In genomic region chr7:132777419-132777818, GRCh38 we compare ENCODE assay signal across 16 cellular contexts.
"Had no signal": no experiment of that assay in that cellular context is flagged by ENCODE, and none has a peak within 500 bp of the region (broad histone marks: within the 10 kb centered on the region; RNA-seq: fewer than 3 reads in every experiment).

No MANE protein-coding gene starts in this region.

- H3K36me3 Mint-ChIP-seq: activated naive CD8-positive, alpha-beta T cell treated with anti-CD3 and anti-CD28 coated beads, Interleukin-2, amount 10 ng/mL, durations not matched to agents 7 days and 5 days had no signal

- H3K4me1 ChIP-seq: esophagus squamous epithelium, pancreas, tibial artery, uterus had no signal

- H3K27ac ChIP-seq: brain microvascular endothelial cell, esophagus squamous epithelium, pancreas, tibial artery, uterus had no signal

- H3K4me3 ChIP-seq: esophagus squamous epithelium, pancreas, tibial artery, uterus had no signal

- H3K27ac Mint-ChIP-seq: activated naive CD8-positive, alpha-beta T cell treated with anti-CD3 and anti-CD28 coated beads, Interleukin-2, amount 10 ng/mL, durations not matched to agents 7 days and 5 days had no signal

- ATAC-seq: pancreas had no signal

- H3K27me3 ChIP-seq: brain microvascular endothelial cell, esophagus squamous epithelium, pancreas, tibial artery, uterus had no signal

- H3K36me3 ChIP-seq: brain microvascular endothelial cell, esophagus squamous epithelium, pancreas, tibial artery, uterus had no signal

- H3K9me3 ChIP-seq: esophagus squamous epithelium, pancreas, tibial artery, uterus had no signal

- H3K27me3 Mint-ChIP-seq: activated naive CD8-positive, alpha-beta T cell treated with anti-CD3 and anti-CD28 coated beads, Interleukin-2, amount 10 ng/mL, durations not matched to agents 7 days and 5 days had no signal

- DNase-seq: activated CD4-positive, alpha-beta T cell treated with anti-CD3 and anti-CD28 coated beads, Interleukin-2, amount 50 U/mL, for 1 hour; activated CD4-positive, CD25-positive, alpha-beta regulatory T cell; activated naive CD8-positive, alpha-beta T cell treated with anti-CD3 and anti-CD28 coated beads, Interleukin-2, amount 10 ng/mL, durations not matched to agents 7 days and 5 days; activated T-cell treated with anti-CD3 and anti-CD28 coated beads for 4 hours; anterior cingulate cortex; brain microvascular endothelial cell; cortex of kidney; effector CD4-positive, alpha-beta T cell; esophagus squamous epithelium; glutamatergic neuron; pancreas; stimulated activated CD4-positive, alpha-beta T cell treated with anti-CD3 and anti-CD28 coated beads, Interleukin-1b, Interleukin-23, amount 100 ng/mL, for 48 hours; T-helper 2 cell; tibial artery; uterus had no signal

- H3K4me1 Mint-ChIP-seq: neural crest cell had no signal

- H3K4me3 Mint-ChIP-seq: activated naive CD8-positive, alpha-beta T cell treated with anti-CD3 and anti-CD28 coated beads, Interleukin-2, amount 10 ng/mL, durations not matched to agents 7 days and 5 days; neural crest cell had no signal
